Comparison of ENCODE assay signal across 8 cellular contexts in genomic region chr5:180208435-180209081, GRCh38. TPM values are rescaled to one million over a fixed set of nuclear protein-coding genes. Genes with fewer than 3 reads are reported as not detected.
DNase-seq lines count a peak whose midpoint lies in the region; ATAC-seq, FAIRE-seq and TF ChIP-seq lines count a peak whose summit lies in the region.

No MANE protein-coding gene starts in this region.

- in situ Hi-C loops in IMR-90 (cut with MboI; ENCODE audit: low sequenced_read_pairs): no loop called here

- H2AFZ ChIP-seq in ACC112 (ENCODE audit: low read length, unreplicated experiment) (no peak overlapping the region), IMR-90 (replicated peaks; ENCODE audit: low read length, poor library complexity) (peak overlapping the region; percentile 76)

- no TSS peak for BruUV-seq in IMR-90 (replicated peaks; lab: Mats Ljungman, UMichigan)

- TF ChIP-seq CTCF in IMR-90 (conservative IDR thresholded peaks at IDR 0.05; ENCODE audit: low read depth, low read length) (no peak), tibial artery (IDR thresholded peaks at IDR 0.05) (no peak)

- WGBS in IMR-90 (ENCODE audit: extremely low coverage in 2 of 2, insufficient read length in 1 of 2), 2 experiments: 5% methylated on average over 37 of the region's 65 CpGs; no CpG with 5 or more reads in 1 of the 2 experiments

- CTCF ChIA-PET in IMR-90 (lab: Yijun Ruan, JAX): interaction anchor here (0.6 to 1.8 kb wide), 6 partner anchors 23 to 85 kb away, joined by 3 to 5 read pairs (median 4); no protein-coding TSS in a partner anchor

- no peaks in the 10 kb centered on the region for H4K20me1 ChIP-seq in IMR-90 (ENCODE audit: insufficient read depth, low read length)

- no peaks in the 10 kb centered on the region for H3K9me3 ChIP-seq in IMR-90 (ENCODE audit: control insufficient read depth, insufficient read depth, low read length)
- no peaks in the 10 kb centered on the region for H3K9me3 ChIP-seq in tibial artery

- no peak for FAIRE-seq in GM12891 (lab: Jason Lieb, UNC)
- no peak for FAIRE-seq in GM12892 (lab: Jason Lieb, UNC)

- no peak overlapping the region for H3K56ac ChIP-seq in IMR-90 (ENCODE audit: extremely low read depth, insufficient read depth, low read length)

- no peak overlapping the region for H2BK120ac ChIP-seq in IMR-90 (ENCODE audit: low read depth, low read length)

- H3K27ac ChIP-seq in ACC112 (ENCODE audit: low read depth, low read length) (no peak overlapping the region), IMR-90 (ENCODE audit: insufficient read depth, low read length) (no peak overlapping the region), tibial artery (no peak overlapping the region)

- H4K91ac ChIP-seq in IMR-90 (ENCODE audit: insufficient read depth, low read depth, low read length): no peak overlapping the region

- H3K4me3 ChIP-seq in ACC112 (ENCODE audit: low read depth, low read length) (peak overlapping the region; percentile 66), IMR-90 (ENCODE audit: insufficient read depth, low read depth, low read length) (peak overlapping the region; percentile 41), tibial artery (peak overlapping the region; percentile 27 to 43)

- no peaks in the 10 kb centered on the region for H3K9me1 ChIP-seq in IMR-90 (ENCODE audit: insufficient read depth, low read length)

- no peak overlapping the region for H4K5ac ChIP-seq in IMR-90 (ENCODE audit: low read depth, low read length)

- no peak overlapping the region for H3K23ac ChIP-seq in IMR-90 (ENCODE audit: low read depth, low read length)

- no peak overlapping the region for H3K14ac ChIP-seq in IMR-90 (replicated peaks; ENCODE audit: low read depth, low read length)

- H3K18ac ChIP-seq in IMR-90 (ENCODE audit: low read depth, low read length): no peak overlapping the region

- intact Hi-C loops in IMR-90 (cut with micrococcal nuclease): loop anchor here (1.0 to 10.0 kb wide), 3 partner anchors 46 to 396 kb away; no protein-coding TSS in a partner anchor
- intact Hi-C loops in left colon (cut with DNase I, micrococcal nuclease): no loop called here
- intact Hi-C loops in tibial artery (cut with DNase I; ENCODE audit: low total_unique reads): no loop called here

- peak; percentile 46 for ATAC-seq in IMR-90 (ENCODE audit: low read depth)
- peak; percentile 23 for ATAC-seq in left colon

- peaks cover 3% of the 10 kb centered on the region for H3K4me1 ChIP-seq in ACC112 (ENCODE audit: control insufficient read depth, insufficient read depth, low read length, unreplicated experiment)
- peaks cover 1% of the 10 kb centered on the region; the same call in 1 of the 2 replicates for H3K4me1 ChIP-seq in IMR-90 (ENCODE audit: control insufficient read depth, insufficient read depth, low read length)
- H3K4me1 ChIP-seq in tibial artery: peaks cover 0 to 24% (median 5%) of the 10 kb centered on the region in 4 donors

- H2BK15ac ChIP-seq in IMR-90 (ENCODE audit: low read depth, low read length): no peak overlapping the region

- H3K79me2 ChIP-seq in ACC112 (ENCODE audit: control insufficient read depth, insufficient read depth, low read length, unreplicated experiment): no peaks in the 10 kb centered on the region

- H3K27me3 ChIP-seq in ACC112 (ENCODE audit: insufficient read depth, low read length) (peaks cover 43% of the 10 kb centered on the region), IMR-90 (ENCODE audit: control insufficient read depth, insufficient read depth, low read length) (peaks cover 16% of the 10 kb centered on the region; the same call in 1 of the 2 replicates), tibial artery (peaks cover 0 to 55% of the 10 kb centered on the region in 2 donors)

- no peak overlapping the region for H2AK9ac ChIP-seq in IMR-90 (replicated peaks; ENCODE audit: low read depth, low read length, poor library complexity)

- POLR2A ChIA-PET in IMR-90 (lab: Charles Lee; ENCODE audit: unreplicated experiment): no interaction called here

- no peak overlapping the region for H4K8ac ChIP-seq in IMR-90 (ENCODE audit: low read depth in 2 of 2, low read length in 2 of 2)

- H3K79me1 ChIP-seq in IMR-90 (ENCODE audit: low read depth in 1 of 2, low read length in 2 of 2): no peaks in the 10 kb centered on the region

- no peak overlapping the region for H2BK5ac ChIP-seq in IMR-90 (ENCODE audit: low read depth, low read length, poor library complexity, severe bottlenecking)

- no peak overlapping the region for H3K4ac ChIP-seq in IMR-90 (ENCODE audit: low read depth, low read length)

- DNase-seq in GM12891 (ENCODE audit: insufficient read length, low spot score) (peak; percentile 44), IMR-90 (no peak), astrocyte of the hippocampus (ENCODE audit: low read depth, low spot score) (peak; percentile 50), left colon (no peak), tibial artery (no peak), NCI-H187 treated with DMSO at 0.1 percent for 48 hours (lab: John Stamatoyannopoulos, UW) (no peak), GM12892 (ENCODE audit: insufficient read length) (no peak)

- peak overlapping the region; percentile 67 for H3K4me2 ChIP-seq in IMR-90 (ENCODE audit: low read depth, low read length)

- TF ChIP-seq RAD21 in IMR-90 (IDR thresholded peaks at IDR 0.05; ENCODE audit: low read length): no peak

- TF ChIP-seq POLR2A in GM12891 (IDR thresholded peaks at IDR 0.05; ENCODE audit: low read depth, low read length) (no peak), IMR-90 (IDR thresholded peaks at IDR 0.05; ENCODE audit: low read depth, low read length) (no peak), GM12892 (IDR thresholded peaks at IDR 0.05; ENCODE audit: low read depth, low read length) (no peak)

- dilution Hi-C loops in IMR-90 (cut with HindIII; ENCODE audit: low sequenced_read_pairs, unreplicated experiment): no loop called here

- H3K36me3 ChIP-seq in ACC112 (ENCODE audit: insufficient read depth, low read length): no peaks in the 10 kb centered on the region
- no peaks in the 10 kb centered on the region for H3K36me3 ChIP-seq in IMR-90 (ENCODE audit: control insufficient read depth, insufficient read depth, low read length)
- no peaks in the 10 kb centered on the region for H3K36me3 ChIP-seq in tibial artery

- H2BK20ac ChIP-seq in IMR-90 (ENCODE audit: low read depth, low read length): no peak overlapping the region

- H2AK5ac ChIP-seq in IMR-90 (ENCODE audit: low read depth, low read length): peak overlapping the region; percentile 28

- H3K9ac ChIP-seq in IMR-90 (ENCODE audit: low read depth, low read length): no peak overlapping the region

TF ChIP-seq in GM12891, 5 proteins besides CTCF, POLR2A, EP300 and RAD21:
- TF ChIP-seq POU2F2 (IDR thresholded peaks at IDR 0.05; ENCODE audit: low read depth, low read length) (no peak), SPI1 (IDR thresholded peaks at IDR 0.05; ENCODE audit: low read depth, low read length) (no peak), TAF1 (IDR thresholded peaks at IDR 0.05; ENCODE audit: low read depth, low read length) (no peak), PAX5 (IDR thresholded peaks at IDR 0.05; ENCODE audit: insufficient read depth, low read length, severe bottlenecking) (no peak), POLR2AphosphoS5 (IDR thresholded peaks at IDR 0.05; ENCODE audit: low read depth, low read length) (no peak)

TF ChIP-seq in IMR-90, 13 proteins besides CTCF, POLR2A, EP300 and RAD21:
- TF ChIP-seq MAFK (IDR thresholded peaks at IDR 0.05; ENCODE audit: low read depth, low read length) (no peak), NFE2L2 (IDR thresholded peaks at IDR 0.05; ENCODE audit: low read depth, low read length) (no peak), FOS (IDR thresholded peaks at IDR 0.05; ENCODE audit: low read depth, low read length) (no peak), SMC3 (IDR thresholded peaks at IDR 0.05; ENCODE audit: low read depth, low read length) (no peak), USF2 (IDR thresholded peaks at IDR 0.05; ENCODE audit: low read depth, low read length) (no peak), CEBPB (IDR thresholded peaks at IDR 0.05; ENCODE audit: low read depth, low read length) (no peak), RCOR1 (IDR thresholded peaks at IDR 0.05; ENCODE audit: insufficient replicate concordance, low read length) (no peak), ELK1 (IDR thresholded peaks at IDR 0.05; ENCODE audit: borderline replicate concordance, low read depth, low read length) (no peak), MXI1 (IDR thresholded peaks at IDR 0.05; ENCODE audit: borderline replicate concordance, low read depth, low read length) (no peak), MAZ (IDR thresholded peaks at IDR 0.05; ENCODE audit: borderline replicate concordance, low read depth, low read length) (no peak), CHD1 (IDR thresholded peaks at IDR 0.05; ENCODE audit: low read depth, low read length) (no peak), RFX5 (IDR thresholded peaks at IDR 0.05; ENCODE audit: low read depth, low read length) (no peak), BHLHE40 (IDR thresholded peaks at IDR 0.05; ENCODE audit: low read depth, low read length) (no peak)

RNA-seq across cellular contexts. Expression of gene RASGEF1C, which starts 0.5 kb away (rescaled TPM):
- polyA plus RNA-seq in GM12891 (2012; ENCODE audit: low read depth, missing spikeins): not detected
- total RNA-seq in IMR-90 (2012; rRNA removed) (not detected in 2 replicates), left colon (under 1 TPM in 1 of 2 donors, not detected in 1; 0.17 TPM)
- not detected in 2 replicates for polyA plus RNA-seq in IMR-90 (2012; rRNA removed)
- 0.41 TPM in 1 of 2 replicates, not detected in the other for polyA plus RNA-seq in IMR-90 (2012; cell fraction: cytosol; rRNA removed)
- polyA plus RNA-seq in IMR-90 (2012; cell fraction: nucleus; rRNA removed; ENCODE audit: low replicate concordance): not detected in 2 replicates
- not detected for polyA plus RNA-seq in GM12892 (2012; ENCODE audit: missing spikeins)

Comparison
In these comparisons a context has a peak if more than half of its experiments do, and no peak if none do; other contexts are left out.
1. DNase-seq: peak in GM12891 (single experiment) and astrocyte of the hippocampus (single experiment); none in IMR-90 (single experiment), left colon (0 of 2), tibial artery (0 of 2), NCI-H187 treated with DMSO at 0.1 percent for 48 hours (single experiment) and GM12892 (single experiment).
2. Peak in every context shown above with its lines, with median percentiles within 50 percentile points of each other: H3K4me3 ChIP-seq.